In genomic region chr1:213393860-213394259, GRCh38 we compare ENCODE assay signal across 1 cellular context.
TF ChIP-seq lines count a peak whose summit lies in the region.

No MANE protein-coding gene starts in this region.

TF ChIP-seq in HepG2, 621 proteins besides CTCF, POLR2A, EP300 and RAD21 (continued from another document and continues in another):
- no peak for TF ChIP-seq KIAA2018 (CRISPR knock-in tag; IDR thresholded peaks at IDR 0.05; ENCODE audit: borderline replicate concordance)
- TF ChIP-seq SOX6 (IDR thresholded peaks at IDR 0.05) = no peak
- peak; percentile 59 for TF ChIP-seq SOX6 (CRISPR knock-in tag; IDR thresholded peaks at IDR 0.05)
- TF ChIP-seq SIX1 (CRISPR knock-in tag; IDR thresholded peaks at IDR 0.05; ENCODE audit: borderline replicate concordance) = no peak
- no peak for TF ChIP-seq JUNB (CRISPR knock-in tag; IDR thresholded peaks at IDR 0.05; ENCODE audit: borderline replicate concordance)
- no peak for TF ChIP-seq NBN (conservative IDR thresholded peaks at IDR 0.05)
- TF ChIP-seq ZSCAN9 (CRISPR knock-in tag; IDR thresholded peaks at IDR 0.05; ENCODE audit: borderline replicate concordance) = no peak
- TF ChIP-seq ZFY (CRISPR knock-in tag; IDR thresholded peaks at IDR 0.05) = no peak
- TF ChIP-seq USF2 (IDR thresholded peaks at IDR 0.05; ENCODE audit: low read depth, low read length) = no peak
- TF ChIP-seq USF2 (CRISPR knock-in tag; IDR thresholded peaks at IDR 0.05; ENCODE audit: borderline replicate concordance) = no peak
- no peak for TF ChIP-seq HIVEP1 (CRISPR knock-in tag; IDR thresholded peaks at IDR 0.05)
- no peak for TF ChIP-seq SP1 (IDR thresholded peaks at IDR 0.05)
- no peak for TF ChIP-seq SP1 (CRISPR knock-in tag; IDR thresholded peaks at IDR 0.05)
- no peak for TF ChIP-seq HNRNPH1 (optimal IDR thresholded peaks at IDR 0.05; ENCODE audit: low read depth, low read length)
- TF ChIP-seq ATF7 (IDR thresholded peaks at IDR 0.05) = peak; percentile 21; the same call in 1 of the 2 replicates
- TF ChIP-seq ATF7 (CRISPR knock-in tag; IDR thresholded peaks at IDR 0.05) = peak; percentile 62; the same call in 1 of the 2 replicates
- TF ChIP-seq ZFP90 (CRISPR knock-in tag; IDR thresholded peaks at IDR 0.05; ENCODE audit: borderline replicate concordance) = no peak
- no peak for TF ChIP-seq IRX3 (CRISPR knock-in tag; IDR thresholded peaks at IDR 0.05; ENCODE audit: borderline replicate concordance, low read depth)
- TF ChIP-seq IKZF1 (IDR thresholded peaks at IDR 0.05) = no peak
- no peak for TF ChIP-seq ZNF274 (CRISPR knock-in tag; IDR thresholded peaks at IDR 0.05)
- no peak for TF ChIP-seq ZNF17 (CRISPR knock-in tag; IDR thresholded peaks at IDR 0.05)
- no peak for TF ChIP-seq YY1 (IDR thresholded peaks at IDR 0.05; ENCODE audit: insufficient read depth, insufficient replicate concordance, low read depth, low read length)
- no peak for TF ChIP-seq MYPOP (CRISPR knock-in tag; IDR thresholded peaks at IDR 0.05)
- no peak for TF ChIP-seq ZNF703 (CRISPR knock-in tag; IDR thresholded peaks at IDR 0.05; ENCODE audit: borderline replicate concordance)
- TF ChIP-seq CBFB (CRISPR knock-in tag; IDR thresholded peaks at IDR 0.05) = 0 out of 2 replicates have a peak, but pooled peaks have one; percentile 37
- no peak for TF ChIP-seq NFYC (CRISPR knock-in tag; IDR thresholded peaks at IDR 0.05)
- TF ChIP-seq ZNF256 (CRISPR knock-in tag; conservative IDR thresholded peaks at IDR 0.05) = no peak
- no peak for TF ChIP-seq SSRP1 (CRISPR knock-in tag; IDR thresholded peaks at IDR 0.05)
- no peak for TF ChIP-seq ZNF781 (CRISPR knock-in tag; IDR thresholded peaks at IDR 0.05; ENCODE audit: borderline replicate concordance, not compliant biosample characterization)
- TF ChIP-seq ZNF569 (CRISPR knock-in tag; IDR thresholded peaks at IDR 0.05; ENCODE audit: borderline replicate concordance) = no peak
- TF ChIP-seq IRF2 (CRISPR knock-in tag; IDR thresholded peaks at IDR 0.05) = 0 out of 2 replicates have a peak, but pooled peaks have one; percentile 54
- peak; percentile 64; the same call in 1 of the 2 replicates for TF ChIP-seq MEIS2 (CRISPR knock-in tag; IDR thresholded peaks at IDR 0.05)
- TF ChIP-seq LRRFIP1 (CRISPR knock-in tag; conservative IDR thresholded peaks at IDR 0.05) = no peak
- TF ChIP-seq ZNF605 (CRISPR knock-in tag; IDR thresholded peaks at IDR 0.05) = no peak
- 0 out of 2 replicates have a peak, but pooled peaks have one; percentile 41 for TF ChIP-seq CHD4 (IDR thresholded peaks at IDR 0.05; ENCODE audit: borderline replicate concordance, low read length)
- peak; percentile 90 for TF ChIP-seq FOXA3 (CRISPR knock-in tag; IDR thresholded peaks at IDR 0.05)
- TF ChIP-seq ZGPAT (CRISPR knock-in tag; IDR thresholded peaks at IDR 0.05) = 0 out of 2 replicates have a peak, but pooled peaks have one; percentile 23
- TF ChIP-seq ISX (CRISPR knock-in tag; conservative IDR thresholded peaks at IDR 0.05) = no peak
- no peak for TF ChIP-seq ZIK1 (CRISPR knock-in tag; IDR thresholded peaks at IDR 0.05; ENCODE audit: borderline replicate concordance, low read depth)
- TF ChIP-seq AGO1 (IDR thresholded peaks at IDR 0.05; ENCODE audit: low read depth, low read length, poor library complexity, severe bottlenecking) = no peak
- TF ChIP-seq JDP2 (CRISPR knock-in tag; IDR thresholded peaks at IDR 0.05; ENCODE audit: borderline replicate concordance) = no peak
- peak; percentile 86 for TF ChIP-seq ZMYM2 (CRISPR knock-in tag; IDR thresholded peaks at IDR 0.05)
- TF ChIP-seq SMAD3 (CRISPR knock-in tag; IDR thresholded peaks at IDR 0.05) = no peak
- TF ChIP-seq HCFC1 (IDR thresholded peaks at IDR 0.05; ENCODE audit: low read depth, low read length) = no peak
- no peak for TF ChIP-seq ZNF709 (CRISPR knock-in tag; IDR thresholded peaks at IDR 0.05)
- TF ChIP-seq MED8 (CRISPR knock-in tag; IDR thresholded peaks at IDR 0.05; ENCODE audit: insufficient replicate concordance) = no peak
- TF ChIP-seq SP4 (CRISPR knock-in tag; IDR thresholded peaks at IDR 0.05) = no peak
- no peak for TF ChIP-seq SALL2 (CRISPR knock-in tag; IDR thresholded peaks at IDR 0.05)
- TF ChIP-seq ZNF710 (CRISPR knock-in tag; IDR thresholded peaks at IDR 0.05; ENCODE audit: borderline replicate concordance) = 0 out of 2 replicates have a peak, but pooled peaks have one; percentile 41
- 0 out of 2 replicates have a peak, but pooled peaks have one; percentile 32 for TF ChIP-seq HOXD1 (CRISPR knock-in tag; IDR thresholded peaks at IDR 0.05)
- no peak for TF ChIP-seq GRHL1 (CRISPR knock-in tag; conservative IDR thresholded peaks at IDR 0.05)
- TF ChIP-seq RBAK (CRISPR knock-in tag; IDR thresholded peaks at IDR 0.05) = no peak
- 0 out of 2 replicates have a peak, but pooled peaks have one; percentile 43 for TF ChIP-seq ZNF652 (CRISPR knock-in tag; IDR thresholded peaks at IDR 0.05; ENCODE audit: borderline replicate concordance, low read depth)
